In genomic region chr21:34835526-34835925, GRCh38 we compare ENCODE assay signal across 9 cellular contexts.
DNase-seq lines count a peak whose midpoint lies in the region; TF ChIP-seq lines count a peak whose summit lies in the region.
"Had no signal": no experiment of that assay in that cellular context is flagged by ENCODE, and none has a peak within 500 bp of the region (broad histone marks: within the 10 kb centered on the region; RNA-seq: fewer than 3 reads in every experiment).

No MANE protein-coding gene starts in this region.

- peak overlapping the region; percentile 40 for H3K27ac Mint-ChIP-seq in activated CD4-positive, alpha-beta memory T cell treated with anti-CD3 and anti-CD28 coated beads for 36 hours
- no peak overlapping the region for H3K27ac Mint-ChIP-seq in activated CD4-positive, alpha-beta memory T cell treated with anti-CD3 and anti-CD28 coated beads, Interleukin-2, amount 10 ng/mL, durations not matched to agents 7 days and 5 days
- no peak overlapping the region for H3K27ac Mint-ChIP-seq in neural progenitor cell

- CTCF ChIA-PET in activated CD4-positive, alpha-beta memory T cell treated with anti-CD3 and anti-CD28 coated beads for 36 hours (lab: Charles Lee), result no interaction called here
- CTCF ChIA-PET in activated CD4-positive, alpha-beta memory T cell treated with anti-CD3 and anti-CD28 coated beads, Interleukin-2, amount 10 ng/mL, durations not matched to agents 7 days and 5 days (lab: Charles Lee), result no interaction called here
- CTCF ChIA-PET in RWPE1 (lab: Yijun Ruan, JAX), result no interaction called here

- H3K4me3 ChIP-seq in fibroblast of villous mesenchyme (ENCODE audit: low read depth, low read length) (no peak overlapping the region), testis (no peak overlapping the region), neural progenitor cell (no peak overlapping the region), WERI-Rb-1 (ENCODE audit: low read depth, low read length) (no peak overlapping the region)

- H3K27me3 ChIP-seq in testis, result no peaks in the 10 kb centered on the region
- no peaks in the 10 kb centered on the region for H3K27me3 ChIP-seq in neural progenitor cell
- H3K27me3 ChIP-seq in WERI-Rb-1 (ENCODE audit: insufficient read depth, low read depth, severe bottlenecking), result peaks cover 100% of the 10 kb centered on the region

- POLR2A ChIA-PET in activated CD4-positive, alpha-beta memory T cell treated with anti-CD3 and anti-CD28 coated beads for 36 hours (lab: Charles Lee), result no interaction called here
- POLR2A ChIA-PET in activated CD4-positive, alpha-beta memory T cell treated with anti-CD3 and anti-CD28 coated beads, Interleukin-2, amount 10 ng/mL, durations not matched to agents 7 days and 5 days (lab: Charles Lee), result interaction anchor here (1.0 kb wide), 1 partner anchor 10 kb away, joined by 3 read pairs; no protein-coding TSS in a partner anchor
- POLR2A ChIA-PET in RWPE1 (lab: Yijun Ruan, JAX; ENCODE audit: low non-redundant PET), result no interaction called here

- no peaks in the 10 kb centered on the region for H3F3A ChIP-seq in neural progenitor cell (ENCODE audit: low read depth)

- H3K4me1 ChIP-seq in testis, result peaks cover 24% of the 10 kb centered on the region
- no peaks in the 10 kb centered on the region for H3K4me1 ChIP-seq in neural progenitor cell

- H3K4me2 ChIP-seq in neural progenitor cell, result no peak overlapping the region

- TF ChIP-seq CTCF in RWPE1 (conservative IDR thresholded peaks at IDR 0.05; ENCODE audit: low read depth) (no peak), fibroblast of villous mesenchyme (IDR thresholded peaks at IDR 0.05; ENCODE audit: insufficient read depth, low read depth, low read length) (no peak), testis (IDR thresholded peaks at IDR 0.05) (no peak), neural progenitor cell (IDR thresholded peaks at IDR 0.05) (no peak), WERI-Rb-1 (IDR thresholded peaks at IDR 0.05; ENCODE audit: low read depth, low read length) (no peak)

- no peaks in the 10 kb centered on the region for H4K20me1 ChIP-seq in neural progenitor cell (ENCODE audit: low read depth)

- H3K9me3 ChIP-seq in testis, result no peaks in the 10 kb centered on the region
- no peaks in the 10 kb centered on the region for H3K9me3 ChIP-seq in neural progenitor cell (ENCODE audit: low read depth)
- H3K9me3 ChIP-seq in WERI-Rb-1 (ENCODE audit: severe bottlenecking), result no peaks in the 10 kb centered on the region

- peaks cover 51% of the 10 kb centered on the region for H3K4me1 Mint-ChIP-seq in activated CD4-positive, alpha-beta memory T cell treated with anti-CD3 and anti-CD28 coated beads for 36 hours (ENCODE audit: low read depth)
- H3K4me1 Mint-ChIP-seq in activated CD4-positive, alpha-beta memory T cell treated with anti-CD3 and anti-CD28 coated beads, Interleukin-2, amount 10 ng/mL, durations not matched to agents 7 days and 5 days, result peaks cover 53% of the 10 kb centered on the region
- peaks cover 22% of the 10 kb centered on the region for H3K4me1 Mint-ChIP-seq in neural progenitor cell

- no peak overlapping the region for H2AFZ ChIP-seq in neural progenitor cell (replicated peaks)

- DNase-seq in activated CD4-positive, alpha-beta memory T cell treated with anti-CD3 and anti-CD28 coated beads for 36 hours, result no peak
- DNase-seq in activated CD4-positive, alpha-beta memory T cell treated with anti-CD3 and anti-CD28 coated beads, Interleukin-2, amount 10 ng/mL, durations not matched to agents 7 days and 5 days, result no peak
- no peak for DNase-seq in RWPE1 (ENCODE audit: low spot score)
- DNase-seq in fibroblast of villous mesenchyme (ENCODE audit: low read depth), result peak; percentile 91
- DNase-seq in testis, result peak; percentile 21
- DNase-seq in neural progenitor cell (ENCODE audit: low spot score), result no peak
- no peak for DNase-seq in RKO (ENCODE audit: low spot score)
- DNase-seq in WERI-Rb-1, result no peak
- DNase-seq: foreskin melanocyte had no signal

- H3K36me3 ChIP-seq in testis (ENCODE audit: low read depth, missing control alignments), result no peaks in the 10 kb centered on the region
- no peaks in the 10 kb centered on the region for H3K36me3 ChIP-seq in neural progenitor cell
- no peaks in the 10 kb centered on the region for H3K36me3 ChIP-seq in WERI-Rb-1

- H3K27me3 Mint-ChIP-seq in activated CD4-positive, alpha-beta memory T cell treated with anti-CD3 and anti-CD28 coated beads for 36 hours, result no peaks in the 10 kb centered on the region
- no peaks in the 10 kb centered on the region for H3K27me3 Mint-ChIP-seq in activated CD4-positive, alpha-beta memory T cell treated with anti-CD3 and anti-CD28 coated beads, Interleukin-2, amount 10 ng/mL, durations not matched to agents 7 days and 5 days
- peaks cover 7% of the 10 kb centered on the region for H3K27me3 Mint-ChIP-seq in neural progenitor cell (ENCODE audit: insufficient read depth, low read depth)

- no peaks in the 10 kb centered on the region for H3K79me2 ChIP-seq in neural progenitor cell (ENCODE audit: low read depth)

- H3K27ac ChIP-seq in RWPE1 (peak overlapping the region; percentile 63), testis (peak overlapping the region; percentile 3 to 42), neural progenitor cell (no peak overlapping the region), WERI-Rb-1 (no peak overlapping the region)

- H3K9me3 Mint-ChIP-seq in activated CD4-positive, alpha-beta memory T cell treated with anti-CD3 and anti-CD28 coated beads for 36 hours, result no peaks in the 10 kb centered on the region
- H3K9me3 Mint-ChIP-seq in activated CD4-positive, alpha-beta memory T cell treated with anti-CD3 and anti-CD28 coated beads, Interleukin-2, amount 10 ng/mL, durations not matched to agents 7 days and 5 days, result no peaks in the 10 kb centered on the region
- H3K9me3 Mint-ChIP-seq in neural progenitor cell, result no peaks in the 10 kb centered on the region

- peaks cover 60% of the 10 kb centered on the region for H3K36me3 Mint-ChIP-seq in activated CD4-positive, alpha-beta memory T cell treated with anti-CD3 and anti-CD28 coated beads for 36 hours
- H3K36me3 Mint-ChIP-seq in activated CD4-positive, alpha-beta memory T cell treated with anti-CD3 and anti-CD28 coated beads, Interleukin-2, amount 10 ng/mL, durations not matched to agents 7 days and 5 days (ENCODE audit: low read depth), result peaks cover 80% of the 10 kb centered on the region
- H3K36me3 Mint-ChIP-seq in neural progenitor cell, result no peaks in the 10 kb centered on the region

- intact Hi-C loops in activated CD4-positive, alpha-beta memory T cell treated with anti-CD3 and anti-CD28 coated beads for 36 hours (cut with micrococcal nuclease), result loop anchor here (5.0 kb wide), 1 partner anchor 47 kb away; no protein-coding TSS in a partner anchor
- intact Hi-C loops in testis (cut with DNase I; ENCODE audit: low total_unique reads), result no loop called here

- TF ChIP-seq POLR2A in testis (IDR thresholded peaks at IDR 0.05), result no peak

- 85 to 90% methylated on average over 5 to 6 of the region's 6 CpGs for WGBS in testis, 2 donors

- no peak overlapping the region for H3K4me3 Mint-ChIP-seq in activated CD4-positive, alpha-beta memory T cell treated with anti-CD3 and anti-CD28 coated beads for 36 hours
- H3K4me3 Mint-ChIP-seq in activated CD4-positive, alpha-beta memory T cell treated with anti-CD3 and anti-CD28 coated beads, Interleukin-2, amount 10 ng/mL, durations not matched to agents 7 days and 5 days, result no peak overlapping the region
- no peak overlapping the region for H3K4me3 Mint-ChIP-seq in neural progenitor cell

- H3K9ac ChIP-seq in neural progenitor cell, result no peak overlapping the region

Comparison
In these comparisons a context has a peak if more than half of its experiments do, and no peak if none do; other contexts are left out.
1. DNase-seq: peak in fibroblast of villous mesenchyme (single experiment) and testis (single experiment); none in activated CD4-positive, alpha-beta memory T cell treated with anti-CD3 and anti-CD28 coated beads for 36 hours (single experiment), activated CD4-positive, alpha-beta memory T cell treated with anti-CD3 and anti-CD28 coated beads, Interleukin-2, amount 10 ng/mL, durations not matched to agents 7 days and 5 days (single experiment), RWPE1 (single experiment), neural progenitor cell (single experiment), RKO (single experiment) and WERI-Rb-1 (single experiment).
2. H3K27ac ChIP-seq: peak in RWPE1 (single experiment) and testis (2 of 2); none in neural progenitor cell (single experiment) and WERI-Rb-1 (single experiment).